In genomic region chr2:42854207-42854818, GRCh38 we compare ENCODE assay signal across 14 cellular contexts.
DNase-seq lines count a peak whose midpoint lies in the region; ATAC-seq and TF ChIP-seq lines count a peak whose summit lies in the region.
"Had no signal": no experiment of that assay in that cellular context is flagged by ENCODE, and none has a peak within 500 bp of the region (broad histone marks: within the 10 kb centered on the region; RNA-seq: fewer than 3 reads in every experiment).

No MANE protein-coding gene starts in this region.

- H3K9me3 Mint-ChIP-seq in activated naive CD4-positive, alpha-beta T cell treated with anti-CD3 and anti-CD28 coated beads, Interleukin-2, amount 10 ng/mL, durations not matched to agents 7 days and 5 days = peaks cover 2% of the 10 kb centered on the region
- H3K9me3 Mint-ChIP-seq in activated naive CD4-positive, alpha-beta T cell treated with anti-CD3 and anti-CD28 coated beads, Interleukin-2, amount 50 U/mL, for 72 hours = no peaks in the 10 kb centered on the region
- H3K9me3 Mint-ChIP-seq in osteocyte (ENCODE audit: unreplicated experiment) = no peaks in the 10 kb centered on the region

- H3K36me3 ChIP-seq in heart left ventricle (no peaks in the 10 kb centered on the region), vagina (no peaks in the 10 kb centered on the region)
- H3K36me3 ChIP-seq: cardiac muscle cell had no signal

- H3K4me3 Mint-ChIP-seq in activated naive CD4-positive, alpha-beta T cell treated with anti-CD3 and anti-CD28 coated beads, Interleukin-2, amount 10 ng/mL, durations not matched to agents 7 days and 5 days = no peak overlapping the region
- H3K4me3 Mint-ChIP-seq in osteocyte (ENCODE audit: unreplicated experiment) = no peak overlapping the region

- CTCF ChIA-PET in activated naive CD4-positive, alpha-beta T cell treated with anti-CD3 and anti-CD28 coated beads, Interleukin-2, amount 10 ng/mL, durations not matched to agents 7 days and 5 days (lab: Charles Lee) = no interaction called here

- H3K9me3 ChIP-seq in heart left ventricle (peaks cover 0 to 12% (median 4%) of the 10 kb centered on the region in 12 donors), vagina (no peaks in the 10 kb centered on the region)
- H3K9me3 ChIP-seq: SK-N-SH had no signal

- no peak for ATAC-seq in activated naive CD4-positive, alpha-beta T cell treated with anti-CD3 and anti-CD28 coated beads, Interleukin-2, amount 50 U/mL, for 72 hours
- ATAC-seq in heart left ventricle (peak; percentile 40 to 89 (median 84)), GM18519 (IDR thresholded peaks at IDR 0.05; ENCODE audit: low FRiP score, unreplicated experiment) (no peak)

- WGBS in heart left ventricle, 4 donors = 58 to 70% (median 59%) methylated on average over 15 to 16 of the region's 16 CpGs

- H3K36me3 Mint-ChIP-seq in activated naive CD4-positive, alpha-beta T cell treated with anti-CD3 and anti-CD28 coated beads, Interleukin-2, amount 10 ng/mL, durations not matched to agents 7 days and 5 days = no peaks in the 10 kb centered on the region
- no peaks in the 10 kb centered on the region for H3K36me3 Mint-ChIP-seq in activated naive CD4-positive, alpha-beta T cell treated with anti-CD3 and anti-CD28 coated beads, Interleukin-2, amount 50 U/mL, for 72 hours
- H3K36me3 Mint-ChIP-seq in osteocyte (ENCODE audit: unreplicated experiment) = no peaks in the 10 kb centered on the region

- H3K4me3 ChIP-seq in heart left ventricle = no peak overlapping the region
- H3K4me3 ChIP-seq in vagina = no peak overlapping the region
- H3K4me3 ChIP-seq: cardiac muscle cell had no signal

- intact Hi-C loops in heart left ventricle (cut with DNase I) (loop anchor here in 3 of 10 donors (10.0 kb wide), 3 partner anchors 260 to 630 kb away; no protein-coding TSS in a partner anchor), vagina (cut with DNase I) (no loop called here)

- in situ Hi-C loops in ACHN (cut with HindIII; ENCODE audit: low pct_ligation_motif_present, low pct_unique_long_range_greater_than_20kb, low sequenced_read_pairs) = no loop called here

- no peaks in the 10 kb centered on the region for H3K27me3 ChIP-seq in heart left ventricle
- no peaks in the 10 kb centered on the region for H3K27me3 ChIP-seq in vagina
- H3K27me3 ChIP-seq: cardiac muscle cell had no signal

- no peak for TF ChIP-seq CTCF in heart left ventricle (IDR thresholded peaks at IDR 0.05)
- no peak for TF ChIP-seq CTCF in osteocyte (IDR thresholded peaks at IDR 0.05)
- no peak for TF ChIP-seq CTCF in vagina (IDR thresholded peaks at IDR 0.05)

- peaks cover 4% of the 10 kb centered on the region for H3K27me3 Mint-ChIP-seq in activated naive CD4-positive, alpha-beta T cell treated with anti-CD3 and anti-CD28 coated beads, Interleukin-2, amount 10 ng/mL, durations not matched to agents 7 days and 5 days
- no peaks in the 10 kb centered on the region for H3K27me3 Mint-ChIP-seq in osteocyte (ENCODE audit: unreplicated experiment)

- H3K27ac ChIP-seq in heart left ventricle = peak overlapping the region; percentile 18 to 85 (median 62)
- peak overlapping the region; percentile 86 for H3K27ac ChIP-seq in vagina
- H3K27ac ChIP-seq: 22Rv1, cardiac muscle cell had no signal

- no peak overlapping the region for H3K27ac Mint-ChIP-seq in activated naive CD4-positive, alpha-beta T cell treated with anti-CD3 and anti-CD28 coated beads, Interleukin-2, amount 10 ng/mL, durations not matched to agents 7 days and 5 days
- no peak overlapping the region for H3K27ac Mint-ChIP-seq in activated naive CD4-positive, alpha-beta T cell treated with anti-CD3 and anti-CD28 coated beads, Interleukin-2, amount 50 U/mL, for 72 hours
- H3K27ac Mint-ChIP-seq in osteocyte (ENCODE audit: unreplicated experiment) = peak overlapping the region; percentile 54

- no peaks in the 10 kb centered on the region for H3K4me1 Mint-ChIP-seq in activated naive CD4-positive, alpha-beta T cell treated with anti-CD3 and anti-CD28 coated beads, Interleukin-2, amount 10 ng/mL, durations not matched to agents 7 days and 5 days
- peaks cover 23% of the 10 kb centered on the region for H3K4me1 Mint-ChIP-seq in osteocyte (ENCODE audit: unreplicated experiment)

- H3K4me1 ChIP-seq in heart left ventricle (peaks cover 0 to 18% (median 7%) of the 10 kb centered on the region in 12 donors), vagina (peaks cover 71% of the 10 kb centered on the region)

- no peak for TF ChIP-seq POLR2A in heart left ventricle (IDR thresholded peaks at IDR 0.05)
- no peak for TF ChIP-seq POLR2A in vagina (IDR thresholded peaks at IDR 0.05)

- peak; percentile 0 for DNase-seq in activated naive CD4-positive, alpha-beta T cell treated with anti-CD3 and anti-CD28 coated beads, Interleukin-2, amount 10 ng/mL, durations not matched to agents 7 days and 5 days
- DNase-seq in activated naive CD4-positive, alpha-beta T cell treated with anti-CD3 and anti-CD28 coated beads, Interleukin-2, amount 50 U/mL, for 72 hours (ENCODE audit: low spot score in 2 of 2) = no peak
- peak; percentile 71 to 83 (median 78) for DNase-seq in heart left ventricle
- no peak for DNase-seq in osteocyte (ENCODE audit: extremely low spot score, unreplicated experiment)
- no peak for DNase-seq in vagina (ENCODE audit: extremely low spot score in 2 of 2)
- DNase-seq in ACHN = no peak
- no peak for DNase-seq in Kasumi-1 (lab: John Stamatoyannopoulos, UW)
- DNase-seq: GF-D8, NCI-H2227 treated with DMSO at 0.1 percent for 48 hours, SK-N-SH, substantia nigra had no signal

Comparison
In these comparisons a context has a peak if more than half of its experiments do, and no peak if none do; other contexts are left out.
1. DNase-seq: peak in activated naive CD4-positive, alpha-beta T cell treated with anti-CD3 and anti-CD28 coated beads, Interleukin-2, amount 10 ng/mL, durations not matched to agents 7 days and 5 days (single experiment) and heart left ventricle (5 of 5); none in activated naive CD4-positive, alpha-beta T cell treated with anti-CD3 and anti-CD28 coated beads, Interleukin-2, amount 50 U/mL, for 72 hours (0 of 2), osteocyte (single experiment), vagina (0 of 2), ACHN (single experiment) and Kasumi-1 (0 of 2).
2. ATAC-seq: peak in heart left ventricle (4 of 4); none in activated naive CD4-positive, alpha-beta T cell treated with anti-CD3 and anti-CD28 coated beads, Interleukin-2, amount 50 U/mL, for 72 hours (0 of 2) and GM18519 (single experiment).